13 cellular contexts compared by ENCODE assay signal in genomic region chr6:56863366-56863765, GRCh38.
DNase-seq lines count a peak whose midpoint lies in the region; ATAC-seq and TF ChIP-seq lines count a peak whose summit lies in the region.
"Had no signal": no experiment of that assay in that cellular context is flagged by ENCODE, and none has a peak within 500 bp of the region (broad histone marks: within the 10 kb centered on the region; RNA-seq: fewer than 3 reads in every experiment).

No MANE protein-coding gene starts in this region.

- H4K20me1 ChIP-seq in osteoblast (ENCODE audit: insufficient read depth, low read length): no peaks in the 10 kb centered on the region

- peak overlapping the region; percentile 85 for H3K27ac ChIP-seq in Panc1 (ENCODE audit: low read length)
- H3K27ac ChIP-seq in epithelial cell of prostate: peak overlapping the region; percentile 41
- peak overlapping the region; percentile 65 for H3K27ac ChIP-seq in osteoblast (ENCODE audit: low read depth, low read length)
- H3K27ac ChIP-seq: neural progenitor cell had no signal

- no peak overlapping the region for H3K4me3 ChIP-seq in Panc1 (ENCODE audit: low read depth in 2 of 2, low read length in 2 of 2)
- H3K4me3 ChIP-seq in osteoblast (ENCODE audit: insufficient read depth, low read length): no peak overlapping the region
- H3K4me3 ChIP-seq: neural progenitor cell had no signal

- POLR2A ChIA-PET in Panc1 (lab: Charles Lee): interaction anchor here (0.6 to 1.0 kb wide), 3 partner anchors 22 to 221 kb away, joined by 3 read pairs; partner anchors contain the start of gene DST

- H3K36me3 ChIP-seq in Panc1 (ENCODE audit: control insufficient read depth, insufficient read depth, low read length) (no peaks in the 10 kb centered on the region), osteoblast (ENCODE audit: insufficient read depth, low read length) (no peaks in the 10 kb centered on the region)
- H3K36me3 ChIP-seq: neural progenitor cell had no signal

- peak overlapping the region; percentile 51 for H3K4me2 ChIP-seq in osteoblast (ENCODE audit: insufficient read depth, low read length)
- H3K4me2 ChIP-seq: neural progenitor cell had no signal

- H3K4me1 ChIP-seq in Panc1 (ENCODE audit: control insufficient read depth, insufficient read depth, low read length) (peaks cover 63% of the 10 kb centered on the region), osteoblast (ENCODE audit: insufficient read depth, low read length) (peaks cover 65% of the 10 kb centered on the region)

- H3K9me3 ChIP-seq in Panc1 (ENCODE audit: control insufficient read depth, insufficient read depth, low read depth, low read length) (no peaks in the 10 kb centered on the region), osteoblast (ENCODE audit: low read depth, low read length) (no peaks in the 10 kb centered on the region)

- TF ChIP-seq CTCF in Panc1 (IDR thresholded peaks at IDR 0.05) (no peak), osteoblast (IDR thresholded peaks at IDR 0.05; ENCODE audit: extremely low read depth, low read depth, low read length) (no peak)

- H2AFZ ChIP-seq in osteoblast (ENCODE audit: low read length): no peak overlapping the region
- H2AFZ ChIP-seq: neural progenitor cell had no signal

- intact Hi-C loops in Panc1 (cut with micrococcal nuclease; ENCODE audit: unreplicated experiment): no loop called here

- ATAC-seq in Panc1 (peak; percentile 94), HG03025 (IDR thresholded peaks at IDR 0.05; ENCODE audit: low FRiP score, unreplicated experiment) (no peak)
- ATAC-seq: Right ventricle myocardium inferior had no signal

- H3K79me2 ChIP-seq in osteoblast (ENCODE audit: insufficient read depth, low read length): peaks cover 34% of the 10 kb centered on the region

- H3K27me3 ChIP-seq in Panc1 (ENCODE audit: control insufficient read depth, insufficient read depth, low read length): no peaks in the 10 kb centered on the region
- H3K27me3 ChIP-seq in osteoblast (ENCODE audit: insufficient read depth, low read length): no peaks in the 10 kb centered on the region
- H3K27me3 ChIP-seq: neural progenitor cell had no signal

- in situ Hi-C loops in Panc1 (cut with HindIII; ENCODE audit: low pct_unique_long_range_greater_than_20kb, low sequenced_read_pairs): no loop called here

- no TSS peak for BruUV-seq in Panc1 (replicated peaks; lab: Mats Ljungman, UMichigan)

- CTCF ChIA-PET in Panc1 (lab: Charles Lee): interaction anchor here (2.3 kb wide), 1 partner anchor 12 kb away, joined by 5 read pairs; no protein-coding TSS in a partner anchor

- DNase-seq in EH (ENCODE audit: low read depth) (peak; percentile 84), Panc1 (ENCODE audit: low read depth, low spot score) (peak; percentile 90), epithelial cell of prostate (ENCODE audit: low read depth, low spot score) (no peak), osteoblast (ENCODE audit: insufficient read length, low spot score, missing footprints) (no peak), iPS-NIHi7 (ENCODE audit: extremely low spot score) (no peak), NCI-H748 treated with DMSO at 0.1 percent for 48 hours (lab: John Stamatoyannopoulos, UW) (no peak)
- DNase-seq in effector CD8-positive, alpha-beta T cell (lab: John Stamatoyannopoulos, UW): no peak
- DNase-seq: activated effector memory CD4-positive, alpha-beta T cell treated with anti-CD3 and anti-CD28 coated beads, Interleukin-2, amount 50 U/mL, for 16 hours; effector memory CD4-positive, alpha-beta T cell; stimulated activated CD4-positive, alpha-beta T cell treated with anti-CD3 and anti-CD28 coated beads, Interleukin-4, amount 100 ng/mL, for 4 hours had no signal

Comparison
In these comparisons a context has a peak if more than half of its experiments do, and no peak if none do; other contexts are left out.
1. DNase-seq: peak in EH (single experiment) and Panc1 (single experiment); none in epithelial cell of prostate (single experiment), osteoblast (single experiment), effector CD8-positive, alpha-beta T cell (single experiment), iPS-NIHi7 (single experiment) and NCI-H748 treated with DMSO at 0.1 percent for 48 hours (single experiment).
2. Peak in every context shown above with its lines, with median percentiles within 50 percentile points of each other: H3K27ac ChIP-seq.